8 cellular contexts compared by ENCODE assay signal in genomic region chr4:55396305-55397023, GRCh38. TPM values are rescaled to one million over a fixed set of nuclear protein-coding genes. Genes with fewer than 3 reads are reported as not detected.
DNase-seq lines count a peak whose midpoint lies in the region; ATAC-seq and TF ChIP-seq lines count a peak whose summit lies in the region.

No MANE protein-coding gene starts in this region.

- TF ChIP-seq CTCF in type B pancreatic cell (conservative IDR thresholded peaks at IDR 0.05), result peak; percentile 14

- no peaks in the 10 kb centered on the region for H3K9me3 Mint-ChIP-seq in naive thymus-derived CD8-positive, alpha-beta T cell
- no peaks in the 10 kb centered on the region for H3K9me3 Mint-ChIP-seq in type B pancreatic cell

- peaks cover 20 to 51% (median 47%) of the 10 kb centered on the region in 4 donors for H3K4me1 Mint-ChIP-seq in naive thymus-derived CD8-positive, alpha-beta T cell
- peaks cover 33% of the 10 kb centered on the region for H3K4me1 Mint-ChIP-seq in type B pancreatic cell (ENCODE audit: unreplicated experiment)

- POLR2A ChIA-PET in naive thymus-derived CD8-positive, alpha-beta T cell (lab: Charles Lee), result interaction anchor here (0.6 to 2.2 kb wide), 11 partner anchors 12 to 1039 kb away, joined by 3 to 16 read pairs (median 5); partner anchors contain the start of genes AASDH, CEP135, CLOCK and EXOC1

- peaks cover 0 to 23% (median 0%) of the 10 kb centered on the region in 3 donors for H3K36me3 Mint-ChIP-seq in naive thymus-derived CD8-positive, alpha-beta T cell
- peaks cover 20% of the 10 kb centered on the region for H3K36me3 Mint-ChIP-seq in type B pancreatic cell

- no peaks in the 10 kb centered on the region for H3K27me3 Mint-ChIP-seq in naive thymus-derived CD8-positive, alpha-beta T cell
- no peaks in the 10 kb centered on the region for H3K27me3 Mint-ChIP-seq in type B pancreatic cell

- peak overlapping the region; percentile 55 to 100 (median 78) for H3K27ac Mint-ChIP-seq in naive thymus-derived CD8-positive, alpha-beta T cell
- peak overlapping the region; percentile 91 for H3K27ac Mint-ChIP-seq in type B pancreatic cell

- H3K4me3 Mint-ChIP-seq in naive thymus-derived CD8-positive, alpha-beta T cell, result peak overlapping the region; percentile 87 to 100 (median 94)
- peak overlapping the region; percentile 100 for H3K4me3 Mint-ChIP-seq in type B pancreatic cell

- ATAC-seq in HG02763 (IDR thresholded peaks at IDR 0.05; ENCODE audit: unreplicated experiment), result peak; percentile 27
- ATAC-seq in naive thymus-derived CD8-positive, alpha-beta T cell, result peak; percentile 2 to 16

- DNase-seq in NOMO-1 treated with DMSO at 0.1 percent for 48 hours (lab: John Stamatoyannopoulos, UW; ENCODE audit: unreplicated experiment) (peak; percentile 24), NOMO-1 treated with dmso at 0.1 percent for 144 hours (lab: John Stamatoyannopoulos, UW; ENCODE audit: unreplicated experiment) (no peak), NCI-H446 treated with DMSO at 0.1 percent for 48 hours (lab: John Stamatoyannopoulos, UW) (peak; percentile 7), fibroblast of gingiva (ENCODE audit: low read depth) (peak; percentile 86), type B pancreatic cell (ENCODE audit: extremely low spot score, unreplicated experiment) (peak; percentile 77)
- DNase-seq in activated T-cell treated with anti-CD3 and anti-CD28 coated beads, Interleukin-2, amount 50 U/mL, for 48 hours, result peak; percentile 52 to 57
- DNase-seq in naive thymus-derived CD8-positive, alpha-beta T cell, result peak in 9 of 10 donors; percentile 2 to 32 (median 18)

RNA-seq across cellular contexts. Expression of gene TMEM165, which starts 0.7 kb away (rescaled TPM):
- 10 to 100 TPM; 62.5 to 63.3 TPM for total RNA-seq in naive thymus-derived CD8-positive, alpha-beta T cell
- 10 to 100 TPM; 16.0 to 32.7 (median 25.9) TPM for polyA plus RNA-seq in naive thymus-derived CD8-positive, alpha-beta T cell
- 69.2 and 96.0 TPM in 2 replicates for total RNA-seq in type B pancreatic cell (ENCODE audit: low replicate concordance)

RNA-seq across cellular contexts. Expression of gene SRD5A3, which starts 50.4 kb away (rescaled TPM):
- 1 to 10 TPM; 3.2 to 5.7 TPM for total RNA-seq in naive thymus-derived CD8-positive, alpha-beta T cell
- polyA plus RNA-seq in naive thymus-derived CD8-positive, alpha-beta T cell, result 10 to 100 TPM in 2 of 3 donors, 1 to 10 TPM in 1; 7.5 to 14.8 (median 12.8) TPM
- 19.8 and 25.7 TPM in 2 replicates for total RNA-seq in type B pancreatic cell (ENCODE audit: low replicate concordance)
